ENCODE assay signal across 18 cellular contexts in the genomic region with DNA sequence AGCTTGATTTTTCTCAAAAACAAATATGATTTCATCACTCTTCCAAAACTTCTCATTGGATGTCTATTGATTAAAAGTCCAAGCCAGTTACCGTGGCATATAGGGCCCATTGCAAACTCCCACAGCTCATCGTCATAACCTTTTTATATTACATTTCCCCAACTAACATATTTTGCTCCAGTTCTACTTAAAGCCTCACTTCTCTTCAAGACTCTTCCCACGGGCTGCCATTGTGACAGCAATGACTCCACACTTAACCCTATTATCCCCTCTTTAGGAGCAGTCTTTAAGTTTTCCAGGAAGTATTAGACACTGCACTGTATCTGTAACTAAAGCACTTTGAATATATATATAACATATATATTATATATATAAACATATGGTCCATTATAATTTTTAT. TPM values are rescaled to one million over a fixed set of nuclear protein-coding genes. Genes with fewer than 3 reads are reported as not detected.
A peak's percentile ranks its signal among the peaks of the same experiment; 100 is the strongest.
DNase-seq lines count a peak whose midpoint lies in the region; ATAC-seq and TF ChIP-seq lines count a peak whose summit lies in the region.
"Had no signal": no experiment of that assay in that cellular context is flagged by ENCODE, and none has a peak within 500 bp of the region (broad histone marks: within the 10 kb centered on the region; RNA-seq: fewer than 3 reads in every experiment).

No MANE protein-coding gene starts in this region.

- no peaks in the 10 kb centered on the region for H3K36me3 Mint-ChIP-seq in activated CD4-positive, alpha-beta T cell treated with anti-CD3 and anti-CD28 coated beads for 36 hours (ENCODE audit: low read depth)
- no peaks in the 10 kb centered on the region for H3K36me3 Mint-ChIP-seq in naive B cell
- H3K36me3 Mint-ChIP-seq in naive thymus-derived CD8-positive, alpha-beta T cell = no peaks in the 10 kb centered on the region

- ATAC-seq in activated CD4-positive, alpha-beta T cell treated with anti-CD3 and anti-CD28 coated beads for 36 hours = no peak
- ATAC-seq in GM18909 (IDR thresholded peaks at IDR 0.05; ENCODE audit: poor library complexity, unreplicated experiment) = peak; percentile 21
- ATAC-seq in naive B cell (ENCODE audit: low read depth in 2 of 2) = no peak
- no peak for ATAC-seq in naive thymus-derived CD8-positive, alpha-beta T cell
- ATAC-seq in GM21717 (IDR thresholded peaks at IDR 0.05; ENCODE audit: unreplicated experiment) = no peak
- ATAC-seq: HCT116 had no signal

- H3K27ac Mint-ChIP-seq in activated CD4-positive, alpha-beta T cell treated with anti-CD3 and anti-CD28 coated beads for 36 hours = peak overlapping the region; percentile 86
- peak overlapping the region; percentile 45 to 92 (median 82) for H3K27ac Mint-ChIP-seq in naive B cell
- peak overlapping the region in 4 of 10 donors; percentile 10 to 77 (median 48) for H3K27ac Mint-ChIP-seq in naive thymus-derived CD8-positive, alpha-beta T cell

- no peak for TF ChIP-seq CTCF in OCI-LY7 (conservative IDR thresholded peaks at IDR 0.05; ENCODE audit: low read length)

- H3K27me3 Mint-ChIP-seq in activated CD4-positive, alpha-beta T cell treated with anti-CD3 and anti-CD28 coated beads for 36 hours = no peaks in the 10 kb centered on the region
- H3K27me3 Mint-ChIP-seq in naive B cell = no peaks in the 10 kb centered on the region
- no peaks in the 10 kb centered on the region for H3K27me3 Mint-ChIP-seq in naive thymus-derived CD8-positive, alpha-beta T cell

- no peak for DNase-seq in activated CD4-positive, alpha-beta T cell treated with anti-CD3 and anti-CD28 coated beads for 36 hours
- DNase-seq in activated CD4-positive, alpha-beta T cell treated with anti-CD3 and anti-CD28 coated beads for 1 hour = no peak
- DNase-seq in OCI-LY7 (ENCODE audit: low spot score) (no peak), naive B cell (no peak), SK-N-DZ (ENCODE audit: low spot score) (no peak)
- no peak for DNase-seq in naive thymus-derived CD8-positive, alpha-beta T cell
- DNase-seq: effector CD4-positive, alpha-beta T cell; hippocampal formation; midbrain; NCI-H1417 treated with DMSO at 0.1 percent for 48 hours; NCI-H2227 treated with DMSO at 0.1 percent for 48 hours; T1000; upper lobe of left lung had no signal

- H3K9me3 ChIP-seq in OCI-LY7 (ENCODE audit: low read length) = no peaks in the 10 kb centered on the region
- H3K9me3 ChIP-seq: upper lobe of left lung had no signal

- H3K36me3 ChIP-seq in OCI-LY7 (ENCODE audit: insufficient read depth, low read length) = no peaks in the 10 kb centered on the region
- H3K36me3 ChIP-seq: upper lobe of left lung had no signal

- H2AFZ ChIP-seq in OCI-LY7 (ENCODE audit: low read length) = peak overlapping the region; percentile 59; the same call in 1 of the 2 replicates

- peak overlapping the region; percentile 9; the same call in 1 of the 2 replicates for H3K4me2 ChIP-seq in OCI-LY7 (ENCODE audit: low read length)

- H3K9me3 Mint-ChIP-seq in activated CD4-positive, alpha-beta T cell treated with anti-CD3 and anti-CD28 coated beads for 36 hours (ENCODE audit: low read depth) = peaks cover 2% of the 10 kb centered on the region
- no peaks in the 10 kb centered on the region for H3K9me3 Mint-ChIP-seq in naive B cell
- H3K9me3 Mint-ChIP-seq in naive thymus-derived CD8-positive, alpha-beta T cell = no peaks in the 10 kb centered on the region

- H3K9me2 ChIP-seq in OCI-LY7 (ENCODE audit: insufficient read depth, low read length) = no peaks in the 10 kb centered on the region

- no peak overlapping the region for H3K4me3 ChIP-seq in OCI-LY7 (ENCODE audit: low read depth, low read length, poor library complexity, severe bottlenecking)
- H3K4me3 ChIP-seq: upper lobe of left lung had no signal

- BruUV-seq in OCI-LY7 (replicated peaks; lab: Mats Ljungman, UMichigan) = no TSS peak

- no peak overlapping the region for H3K4me3 Mint-ChIP-seq in activated CD4-positive, alpha-beta T cell treated with anti-CD3 and anti-CD28 coated beads for 36 hours
- peak overlapping the region; percentile 4 to 80 (median 54) for H3K4me3 Mint-ChIP-seq in naive B cell
- H3K4me3 Mint-ChIP-seq in naive thymus-derived CD8-positive, alpha-beta T cell = peak overlapping the region in 1 of 10 donors; percentile 20

- no peaks in the 10 kb centered on the region for H3K79me2 ChIP-seq in OCI-LY7 (ENCODE audit: insufficient read depth, low read depth, low read length)

- H3K27ac ChIP-seq in OCI-LY7 (ENCODE audit: low read depth, low read length, poor library complexity, severe bottlenecking) = no peak overlapping the region
- H3K27ac ChIP-seq: upper lobe of left lung had no signal

- no peaks in the 10 kb centered on the region for H3K4me1 ChIP-seq in OCI-LY7 (ENCODE audit: insufficient read depth, low read length, poor library complexity, severe bottlenecking)

- CTCF ChIA-PET in activated CD4-positive, alpha-beta T cell treated with anti-CD3 and anti-CD28 coated beads for 36 hours (lab: Charles Lee) = interaction anchor here (1.0 to 1.8 kb wide), 7 partner anchors 22 to 81 kb away, joined by 3 to 8 read pairs (median 3); partner anchors contain the start of gene ARAP2
- CTCF ChIA-PET in OCI-LY7 (lab: Charles Lee; ENCODE audit: unreplicated experiment) = no interaction called here

- POLR2A ChIA-PET in activated CD4-positive, alpha-beta T cell treated with anti-CD3 and anti-CD28 coated beads for 36 hours (lab: Charles Lee) = interaction anchor here (1.4 kb wide), 1 partner anchor 40 kb away, joined by 9 read pairs; no protein-coding TSS in a partner anchor
- POLR2A ChIA-PET in OCI-LY7 (lab: Charles Lee) = interaction anchor here (1.2 kb wide), 1 partner anchor 72 kb away, joined by 3 read pairs; no protein-coding TSS in a partner anchor
- POLR2A ChIA-PET in naive thymus-derived CD8-positive, alpha-beta T cell (lab: Charles Lee) = no interaction called here

- H4K20me1 ChIP-seq in OCI-LY7 (ENCODE audit: insufficient read depth, low read length) = no peaks in the 10 kb centered on the region

- intact Hi-C loops in activated CD4-positive, alpha-beta T cell treated with anti-CD3 and anti-CD28 coated beads for 36 hours (cut with DNase I, micrococcal nuclease) = loop anchor here (10.0 kb wide), 2 partner anchors 241 to 351 kb away; no protein-coding TSS in a partner anchor
- intact Hi-C loops in OCI-LY7 (cut with micrococcal nuclease; ENCODE audit: unreplicated experiment) = no loop called here

- peaks cover 62% of the 10 kb centered on the region for H3K4me1 Mint-ChIP-seq in activated CD4-positive, alpha-beta T cell treated with anti-CD3 and anti-CD28 coated beads for 36 hours
- peaks cover 44 to 52% (median 47%) of the 10 kb centered on the region in 3 donors for H3K4me1 Mint-ChIP-seq in naive B cell
- H3K4me1 Mint-ChIP-seq in naive thymus-derived CD8-positive, alpha-beta T cell = peaks cover 17 to 59% (median 36%) of the 10 kb centered on the region in 4 donors

RNA-seq across cellular contexts. Expression of gene DTHD1, which starts 44.5 kb away (rescaled TPM):
- total RNA-seq in activated CD4-positive, alpha-beta T cell treated with anti-CD3 and anti-CD28 coated beads for 36 hours = under 1 TPM; 0.73 to 0.76 TPM
- total RNA-seq in OCI-LY7 (2014; rRNA removed; shearing (Covaris generic)) = not detected in 2 replicates
- total RNA-seq in OCI-LY7 (2022) = not detected in 2 replicates
- not detected for polyA plus RNA-seq in naive B cell (ENCODE audit: low read depth in 6 of 6)
- under 1 TPM; 0.34 to 0.44 TPM for total RNA-seq in naive thymus-derived CD8-positive, alpha-beta T cell
- 1 to 10 TPM in 1 of 3 donors, under 1 TPM in 1, not detected in 1; 0.08 to 8.1 TPM for polyA plus RNA-seq in naive thymus-derived CD8-positive, alpha-beta T cell
- not detected in 2 replicates for polyA plus RNA-seq in SK-N-DZ (2014; cell fraction: cytosol; rRNA removed)
- polyA plus RNA-seq in SK-N-DZ (2014; cell fraction: nucleus; rRNA removed) = not detected in 2 replicates
- total RNA-seq: LHCN-M2, osteoblast had no signal
